In the genomic region with DNA sequence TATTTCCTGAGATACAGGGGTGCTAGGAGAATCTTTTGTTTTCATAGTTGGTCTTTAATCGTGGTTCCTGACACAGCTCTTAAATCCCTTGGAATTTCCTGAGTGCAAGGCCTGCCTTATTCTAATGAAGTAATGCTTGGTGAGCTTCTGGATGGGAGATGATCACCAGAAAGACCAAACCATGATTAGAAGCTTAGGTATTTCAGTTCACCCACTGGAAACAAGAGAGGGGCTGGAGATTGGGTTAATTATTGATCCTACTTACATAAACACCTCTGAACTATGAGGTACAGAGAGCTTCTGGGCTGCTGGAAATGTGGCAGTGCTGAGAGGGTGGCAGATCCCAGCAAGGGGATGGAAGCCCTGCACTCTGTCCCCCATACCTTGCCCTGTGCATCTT, we compare ENCODE assay signal across 18 cellular contexts.
"Had no signal": no experiment of that assay in that cellular context is flagged by ENCODE, and none has a peak within 500 bp of the region (broad histone marks: within the 10 kb centered on the region; RNA-seq: fewer than 3 reads in every experiment).

No MANE protein-coding gene starts in this region.

- ATAC-seq: activated CD8-positive, alpha-beta T cell treated with anti-CD3 and anti-CD28 coated beads, Interleukin-2, amount 10 ng/mL, durations not matched to agents 7 days and 5 days; esophagus mucosa; gastrocnemius medialis; heart left ventricle; left colon; lower lobe of right lung had no signal

- H3K36me3 Mint-ChIP-seq: activated naive CD4-positive, alpha-beta T cell treated with anti-CD3 and anti-CD28 coated beads, Interleukin-2, amount 10 ng/mL, durations not matched to agents 7 days and 5 days; mesothelial cell of epicardium had no signal

- DNase-seq: activated CD4-positive, alpha-beta T cell treated with anti-CD3 and anti-CD28 coated beads, Interleukin-2, amount 10 ng/mL, durations not matched to agents 24 days and 14 days; activated CD8-positive, alpha-beta T cell treated with anti-CD3 and anti-CD28 coated beads, Interleukin-2, amount 10 ng/mL, durations not matched to agents 7 days and 5 days; activated effector memory CD4-positive, alpha-beta T cell treated with Interleukin-2 at 50 U/mL for 16 hours; activated naive CD4-positive, alpha-beta T cell treated with anti-CD3 and anti-CD28 coated beads, Interleukin-2, amount 10 ng/mL, durations not matched to agents 7 days and 5 days; activated T-cell treated with anti-CD3 and anti-CD28 coated beads, Interleukin-2, amount 50 U/mL, for 48 hours; aorta; cortex of kidney; gastrocnemius medialis; heart left ventricle; left colon; lower lobe of right lung; T1000; uterus had no signal

- H3K27ac Mint-ChIP-seq: activated CD4-positive, alpha-beta T cell treated with anti-CD3 and anti-CD28 coated beads, Interleukin-2, amount 10 ng/mL, durations not matched to agents 24 days and 14 days; activated CD8-positive, alpha-beta T cell treated with anti-CD3 and anti-CD28 coated beads, Interleukin-2, amount 10 ng/mL, durations not matched to agents 7 days and 5 days; activated naive CD4-positive, alpha-beta T cell treated with anti-CD3 and anti-CD28 coated beads, Interleukin-2, amount 10 ng/mL, durations not matched to agents 7 days and 5 days; mesothelial cell of epicardium; stimulated activated naive CD8-positive, alpha-beta T cell treated with anti-CD3 and anti-CD28 coated beads, Interleukin-15, Interleukin-2, amounts not matched to agents 100 ng/mL and 50 ng/mL, for 24 hours had no signal

- H3K27me3 Mint-ChIP-seq: activated CD4-positive, alpha-beta T cell treated with anti-CD3 and anti-CD28 coated beads, Interleukin-2, amount 10 ng/mL, durations not matched to agents 24 days and 14 days; activated naive CD4-positive, alpha-beta T cell treated with anti-CD3 and anti-CD28 coated beads, Interleukin-2, amount 10 ng/mL, durations not matched to agents 7 days and 5 days; stimulated activated naive CD8-positive, alpha-beta T cell treated with anti-CD3 and anti-CD28 coated beads, Interleukin-15, Interleukin-2, amounts not matched to agents 100 ng/mL and 50 ng/mL, for 24 hours had no signal

- H3K4me3 Mint-ChIP-seq: activated CD4-positive, alpha-beta T cell treated with anti-CD3 and anti-CD28 coated beads, Interleukin-2, amount 10 ng/mL, durations not matched to agents 24 days and 14 days; activated CD8-positive, alpha-beta T cell treated with anti-CD3 and anti-CD28 coated beads, Interleukin-2, amount 10 ng/mL, durations not matched to agents 7 days and 5 days; activated naive CD4-positive, alpha-beta T cell treated with anti-CD3 and anti-CD28 coated beads, Interleukin-2, amount 10 ng/mL, durations not matched to agents 7 days and 5 days; mesothelial cell of epicardium; stimulated activated naive CD8-positive, alpha-beta T cell treated with anti-CD3 and anti-CD28 coated beads, Interleukin-15, Interleukin-2, amounts not matched to agents 100 ng/mL and 50 ng/mL, for 24 hours had no signal

- H3K4me3 ChIP-seq: gastrocnemius medialis, heart left ventricle, lower lobe of right lung, skin epidermis, tibial nerve, uterus had no signal

- H3K4me1 Mint-ChIP-seq: activated CD4-positive, alpha-beta T cell treated with anti-CD3 and anti-CD28 coated beads, Interleukin-2, amount 10 ng/mL, durations not matched to agents 24 days and 14 days; activated naive CD4-positive, alpha-beta T cell treated with anti-CD3 and anti-CD28 coated beads, Interleukin-2, amount 10 ng/mL, durations not matched to agents 7 days and 5 days had no signal

- H3K9me3 Mint-ChIP-seq: activated CD4-positive, alpha-beta T cell treated with anti-CD3 and anti-CD28 coated beads, Interleukin-2, amount 10 ng/mL, durations not matched to agents 24 days and 14 days; activated naive CD4-positive, alpha-beta T cell treated with anti-CD3 and anti-CD28 coated beads, Interleukin-2, amount 10 ng/mL, durations not matched to agents 7 days and 5 days; mesothelial cell of epicardium; stimulated activated naive CD8-positive, alpha-beta T cell treated with anti-CD3 and anti-CD28 coated beads, Interleukin-15, Interleukin-2, amounts not matched to agents 100 ng/mL and 50 ng/mL, for 24 hours had no signal
